ENCODE assay signal across 1 cellular context in genomic region chr9:126398403-126399058, GRCh38.
TF ChIP-seq lines count a peak whose summit lies in the region.

No MANE protein-coding gene starts in this region.

TF ChIP-seq in K562, 482 proteins besides CTCF, POLR2A, EP300 and RAD21 (continued from another document):
- TF ChIP-seq IRF9 (tag; IDR thresholded peaks at IDR 0.05) = no peak
- TF ChIP-seq NR2C1 (IDR thresholded peaks at IDR 0.05) = no peak
- no peak for TF ChIP-seq NR2C1 (tag; IDR thresholded peaks at IDR 0.05)
TF ChIP-seq in K562: peak in this region for 15.
